Comparison of ENCODE assay signal across 11 cellular contexts in genomic region chr5:137605377-137605776, GRCh38.
A peak's percentile ranks its signal among the peaks of the same experiment; 100 is the strongest.
DNase-seq lines count a peak whose midpoint lies in the region; ATAC-seq, FAIRE-seq and TF ChIP-seq lines count a peak whose summit lies in the region.
"Had no signal": no experiment of that assay in that cellular context is flagged by ENCODE, and none has a peak within 500 bp of the region (broad histone marks: within the 10 kb centered on the region; RNA-seq: fewer than 3 reads in every experiment).

No MANE protein-coding gene starts in this region.

- H3K4me1 ChIP-seq in suprapubic skin = no peaks in the 10 kb centered on the region

- no peak for TF ChIP-seq POLR2A in suprapubic skin (IDR thresholded peaks at IDR 0.05)

- peak; percentile 36 for DNase-seq in EH (ENCODE audit: low read depth)
- peak; percentile 25 for DNase-seq in MV-4-11 (lab: John Stamatoyannopoulos, UW)
- peak; percentile 35 for DNase-seq in iPS-NIHi7 (ENCODE audit: extremely low spot score)
- no peak for DNase-seq in H4 (ENCODE audit: low spot score)
- no peak for DNase-seq in suprapubic skin (ENCODE audit: low spot score in 2 of 2)
- DNase-seq in RCC 7860 (ENCODE audit: low spot score) = no peak
- DNase-seq: cortex of kidney, kidney, RPMI8226 had no signal

- FAIRE-seq in RCC 7860 (lab: Jason Lieb, UNC) = no peak
- FAIRE-seq: kidney had no signal

- H3K27me3 ChIP-seq in suprapubic skin = peaks cover 3% of the 10 kb centered on the region

- no peak for TF ChIP-seq CTCF in suprapubic skin (IDR thresholded peaks at IDR 0.05)

- H3K9me3 ChIP-seq in suprapubic skin = no peaks in the 10 kb centered on the region

- no peak overlapping the region for H3K4me3 ChIP-seq in suprapubic skin

- no peaks in the 10 kb centered on the region for H3K36me3 ChIP-seq in suprapubic skin

- H3K27ac ChIP-seq in suprapubic skin = no peak overlapping the region

- no peak for TF ChIP-seq EP300 in suprapubic skin (IDR thresholded peaks at IDR 0.05)

- 33% methylated on average over 4 of the region's 4 CpGs for WGBS in suprapubic skin

- ATAC-seq in SK-N-SH treated with all-trans-retinoic acid at 6 μM for 48 hours (peak; percentile 35; the same call in 1 of the 3 replicates), GM21825 (IDR thresholded peaks at IDR 0.05; ENCODE audit: unreplicated experiment) (no peak)

TF ChIP-seq in SK-N-SH treated with all-trans-retinoic acid at 6 μM for 48 hours, 23 proteins besides CTCF, POLR2A, EP300 and RAD21:
- TF ChIP-seq ESRRG (CRISPR knock-in tag; IDR thresholded peaks at IDR 0.05) (no peak), ZFP30 (CRISPR knock-in tag; IDR thresholded peaks at IDR 0.05) (no peak), ZNF565 (CRISPR knock-in tag; conservative IDR thresholded peaks at IDR 0.05; ENCODE audit: low read depth) (no peak), OSR1 (CRISPR knock-in tag; IDR thresholded peaks at IDR 0.05) (no peak), ARNTL (CRISPR knock-in tag; IDR thresholded peaks at IDR 0.05; ENCODE audit: borderline replicate concordance, low read depth) (no peak)
TF ChIP-seq in SK-N-SH treated with all-trans-retinoic acid at 6 μM for 48 hours: peak in this region for 0.

Comparison
In these comparisons a context has a peak if more than half of its experiments do, and no peak if none do; other contexts are left out.
1. DNase-seq: peak in EH (single experiment), MV-4-11 (single experiment) and iPS-NIHi7 (single experiment); none in H4 (single experiment), suprapubic skin (0 of 2) and RCC 7860 (single experiment).